Comparison of ENCODE assay signal across 10 cellular contexts in the genomic region with DNA sequence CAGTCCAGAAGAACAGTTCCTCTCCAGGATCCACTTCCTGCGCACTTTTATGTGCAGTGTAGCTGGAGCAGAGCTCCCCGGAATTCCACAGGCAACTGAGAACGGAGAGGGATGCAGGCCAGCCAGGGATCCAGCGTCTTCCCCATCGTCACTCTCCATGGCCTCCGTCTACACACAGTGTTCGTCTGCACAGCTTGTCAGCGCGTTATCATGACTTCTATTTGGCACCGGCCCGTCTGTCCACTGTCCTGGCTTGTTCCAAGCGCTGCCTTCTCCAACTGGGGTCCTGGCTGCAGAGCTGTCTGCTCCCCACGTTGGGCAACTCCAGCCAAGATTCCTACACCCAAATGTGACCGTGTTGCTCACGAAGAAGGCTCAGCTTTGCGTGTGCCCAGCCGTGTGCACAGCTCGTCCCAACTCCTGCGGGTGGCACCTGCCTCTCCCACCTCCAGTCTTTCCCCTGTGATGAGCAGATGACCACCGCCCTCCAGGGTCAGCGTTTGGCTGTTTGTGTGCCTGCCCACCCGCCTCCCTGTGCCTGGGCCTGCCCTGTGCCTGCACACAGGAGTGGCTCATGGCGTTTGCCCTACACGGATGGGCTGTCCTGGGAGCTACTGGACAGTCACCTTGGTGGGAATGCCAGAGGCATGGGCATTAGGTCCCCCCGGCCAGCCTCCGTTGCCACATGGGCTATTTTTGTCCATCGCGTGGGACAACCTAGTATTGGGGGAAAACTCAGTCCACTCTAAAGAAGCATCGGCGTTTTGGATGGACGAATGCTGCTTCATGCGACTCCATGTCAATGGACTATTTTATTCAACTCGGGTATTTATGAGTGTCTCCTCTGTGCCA. TPM values are rescaled to one million over a fixed set of nuclear protein-coding genes. Genes with fewer than 3 reads are reported as not detected.
A peak's percentile ranks its signal among the peaks of the same experiment; 100 is the strongest.
DNase-seq lines count a peak whose midpoint lies in the region; ATAC-seq and TF ChIP-seq lines count a peak whose summit lies in the region.
"Had no signal": no experiment of that assay in that cellular context is flagged by ENCODE, and none has a peak within 500 bp of the region (broad histone marks: within the 10 kb centered on the region; RNA-seq: fewer than 3 reads in every experiment).

No MANE protein-coding gene starts in this region.

- H3K4me3 Mint-ChIP-seq in activated CD8-positive, alpha-beta T cell treated with anti-CD3 and anti-CD28 coated beads, Interleukin-2, amount 10 ng/mL, durations not matched to agents 7 days and 5 days, result peak overlapping the region; percentile 86

- TF ChIP-seq CTCF in GM12865 (IDR thresholded peaks at IDR 0.05; ENCODE audit: insufficient read depth, low read depth, low read length, missing control alignments), result no peak
- no peak for TF ChIP-seq CTCF in hepatocyte (IDR thresholded peaks at IDR 0.05; ENCODE audit: poor library complexity)
- TF ChIP-seq CTCF in spleen (IDR thresholded peaks at IDR 0.05 in 8 of 11, conservative IDR thresholded peaks at IDR 0.05 in 3 of 11), result no peak

- peaks cover 33% of the 10 kb centered on the region for H3K79me2 ChIP-seq in hepatocyte

- no peak overlapping the region for H3K4me2 ChIP-seq in hepatocyte

- no peak overlapping the region for H2AFZ ChIP-seq in hepatocyte

- WGBS in hepatocyte (ENCODE audit: low lambda C conversion rate, missing lambda C conversion rate), result 98% methylated on average over 33 of the region's 33 CpGs
- WGBS in spleen, 5 donors, result 97 to 99% (median 97%) methylated on average over 30 to 33 of the region's 33 CpGs

- no peaks in the 10 kb centered on the region for H3K36me3 ChIP-seq in hepatocyte (replicated peaks; ENCODE audit: insufficient read depth, low read depth)
- H3K36me3 ChIP-seq in spleen, result peaks cover 0 to 15% (median 0%) of the 10 kb centered on the region in 6 donors
- H3K36me3 ChIP-seq: left lung, uterus had no signal

- peaks cover 20% of the 10 kb centered on the region for H3K4me1 ChIP-seq in hepatocyte (ENCODE audit: insufficient read depth)
- peaks cover 28 to 67% (median 42%) of the 10 kb centered on the region in 6 donors for H3K4me1 ChIP-seq in spleen

- no peak for TF ChIP-seq POLR2A in spleen (IDR thresholded peaks at IDR 0.05)

- CTCF ChIA-PET in activated CD8-positive, alpha-beta T cell treated with anti-CD3 and anti-CD28 coated beads, Interleukin-2, amount 10 ng/mL, durations not matched to agents 7 days and 5 days (lab: Charles Lee), result interaction anchor here (0.8 to 4.8 kb wide), 5 partner anchors 9 to 95 kb away, joined by 3 to 57 read pairs (median 8); a partner anchor contains a TSS

- peaks cover 34% of the 10 kb centered on the region for H3K9me3 Mint-ChIP-seq in activated CD8-positive, alpha-beta T cell treated with anti-CD3 and anti-CD28 coated beads, Interleukin-2, amount 10 ng/mL, durations not matched to agents 7 days and 5 days (ENCODE audit: insufficient read depth)

- H3K9me2 ChIP-seq in hepatocyte (replicated peaks; ENCODE audit: insufficient read depth), result no peaks in the 10 kb centered on the region

- no peak overlapping the region for H3K27ac ChIP-seq in hepatocyte
- H3K27ac ChIP-seq in spleen, result peak overlapping the region in 6 of 8 donors; percentile 95 to 99 (median 98)

- POLR2A ChIA-PET in activated CD8-positive, alpha-beta T cell treated with anti-CD3 and anti-CD28 coated beads, Interleukin-2, amount 10 ng/mL, durations not matched to agents 7 days and 5 days (lab: Charles Lee), result interaction anchor here (0.7 to 5.9 kb wide), 5 partner anchors 15 to 110 kb away, joined by 3 to 123 read pairs (median 33); a partner anchor contains a TSS

- H3K9me3 ChIP-seq in hepatocyte (ENCODE audit: low read depth), result no peaks in the 10 kb centered on the region
- peaks cover 0 to 6% (median 0%) of the 10 kb centered on the region in 8 donors for H3K9me3 ChIP-seq in spleen
- H3K9me3 ChIP-seq: uterus had no signal

- H3K4me1 Mint-ChIP-seq in activated CD8-positive, alpha-beta T cell treated with anti-CD3 and anti-CD28 coated beads, Interleukin-2, amount 10 ng/mL, durations not matched to agents 7 days and 5 days (ENCODE audit: low read depth), result peaks cover 64% of the 10 kb centered on the region

- intact Hi-C loops in spleen (cut with DNase I; ENCODE audit: low total_unique reads), result loop anchor here (10.0 kb wide), 1 partner anchor 86 kb away; no protein-coding TSS in a partner anchor

- H3K27me3 Mint-ChIP-seq in activated CD8-positive, alpha-beta T cell treated with anti-CD3 and anti-CD28 coated beads, Interleukin-2, amount 10 ng/mL, durations not matched to agents 7 days and 5 days (ENCODE audit: low read depth), result no peaks in the 10 kb centered on the region

- no peak for ATAC-seq in activated CD8-positive, alpha-beta T cell treated with anti-CD3 and anti-CD28 coated beads, Interleukin-2, amount 10 ng/mL, durations not matched to agents 7 days and 5 days
- ATAC-seq: left lung had no signal

- H3K36me3 Mint-ChIP-seq in activated CD8-positive, alpha-beta T cell treated with anti-CD3 and anti-CD28 coated beads, Interleukin-2, amount 10 ng/mL, durations not matched to agents 7 days and 5 days (ENCODE audit: low read depth), result peaks cover 69% of the 10 kb centered on the region

- peaks cover 19% of the 10 kb centered on the region for H4K20me1 ChIP-seq in hepatocyte (ENCODE audit: insufficient read depth, poor library complexity, severe bottlenecking)

- H3K27ac Mint-ChIP-seq in activated CD8-positive, alpha-beta T cell treated with anti-CD3 and anti-CD28 coated beads, Interleukin-2, amount 10 ng/mL, durations not matched to agents 7 days and 5 days, result peak overlapping the region; percentile 95

- peak overlapping the region; percentile 83; the same call in 1 of the 2 replicates for H3K4me3 ChIP-seq in GM12865 (ENCODE audit: low read depth, low read length)
- no peak overlapping the region for H3K4me3 ChIP-seq in hepatocyte
- peak overlapping the region in 1 of 8 donors; percentile 93 for H3K4me3 ChIP-seq in spleen

- H3K27me3 ChIP-seq in hepatocyte (no peaks in the 10 kb centered on the region), spleen (replicated peaks in 1 of 7) (no peaks in the 10 kb centered on the region)
- H3K27me3 ChIP-seq: left lung, uterus had no signal

- DNase-seq in GM12865 (ENCODE audit: low read depth), result no peak
- no peak for DNase-seq in activated CD8-positive, alpha-beta T cell treated with anti-CD3 and anti-CD28 coated beads, Interleukin-2, amount 10 ng/mL, durations not matched to agents 7 days and 5 days
- peak; percentile 2 for DNase-seq in hepatocyte (ENCODE audit: low spot score)
- DNase-seq in spleen, result peak; percentile 79
- DNase-seq in HCEC 1CT, result no peak
- no peak for DNase-seq in NCI-H446 treated with DMSO at 0.1 percent for 48 hours (lab: John Stamatoyannopoulos, UW)
- DNase-seq in GDM1 (lab: John Stamatoyannopoulos, UW), result no peak
- DNase-seq: NCI-H187, uterus had no signal

RNA-seq across cellular contexts. Expression of a gene that starts 2.2 kb away (rescaled TPM):
- total RNA-seq in activated CD8-positive, alpha-beta T cell treated with anti-CD3 and anti-CD28 coated beads, Interleukin-2, amount 10 ng/mL, durations not matched to agents 7 days and 5 days, result 100 to 1,000 TPM; 214 to 217 TPM
- 129 and 169 TPM in 2 replicates for total RNA-seq in hepatocyte
- 147 and 179 TPM in 2 replicates for polyA plus RNA-seq in hepatocyte
- 100 to 1,000 TPM; 162 to 226 (median 196) TPM for total RNA-seq in spleen
- polyA plus RNA-seq in spleen, result 100 to 1,000 TPM; 101 to 176 (median 123) TPM

RNA-seq across cellular contexts. Expression of a gene that starts 38.5 kb away (rescaled TPM):
- total RNA-seq in activated CD8-positive, alpha-beta T cell treated with anti-CD3 and anti-CD28 coated beads, Interleukin-2, amount 10 ng/mL, durations not matched to agents 7 days and 5 days, result 10 to 100 TPM; 60.3 to 65.1 TPM
- total RNA-seq in hepatocyte (63.8 and 66.6 TPM in 2 replicates), spleen (100 to 1,000 TPM in 1 of 7 donors, 10 to 100 TPM in 6; 64.3 to 112 (median 85.6) TPM)
- polyA plus RNA-seq in hepatocyte (69.6 and 73.2 TPM in 2 replicates), spleen (10 to 100 TPM; 46.6 to 76.5 (median 58.8) TPM)

Comparison
In these comparisons a context has a peak if more than half of its experiments do, and no peak if none do; other contexts are left out.
1. DNase-seq: peak in hepatocyte (single experiment) and spleen (single experiment); none in GM12865 (single experiment), activated CD8-positive, alpha-beta T cell treated with anti-CD3 and anti-CD28 coated beads, Interleukin-2, amount 10 ng/mL, durations not matched to agents 7 days and 5 days (single experiment), HCEC 1CT (single experiment), NCI-H446 treated with DMSO at 0.1 percent for 48 hours (single experiment) and GDM1 (single experiment).